Comparison of ENCODE assay signal across 17 cellular contexts in the genomic region with DNA sequence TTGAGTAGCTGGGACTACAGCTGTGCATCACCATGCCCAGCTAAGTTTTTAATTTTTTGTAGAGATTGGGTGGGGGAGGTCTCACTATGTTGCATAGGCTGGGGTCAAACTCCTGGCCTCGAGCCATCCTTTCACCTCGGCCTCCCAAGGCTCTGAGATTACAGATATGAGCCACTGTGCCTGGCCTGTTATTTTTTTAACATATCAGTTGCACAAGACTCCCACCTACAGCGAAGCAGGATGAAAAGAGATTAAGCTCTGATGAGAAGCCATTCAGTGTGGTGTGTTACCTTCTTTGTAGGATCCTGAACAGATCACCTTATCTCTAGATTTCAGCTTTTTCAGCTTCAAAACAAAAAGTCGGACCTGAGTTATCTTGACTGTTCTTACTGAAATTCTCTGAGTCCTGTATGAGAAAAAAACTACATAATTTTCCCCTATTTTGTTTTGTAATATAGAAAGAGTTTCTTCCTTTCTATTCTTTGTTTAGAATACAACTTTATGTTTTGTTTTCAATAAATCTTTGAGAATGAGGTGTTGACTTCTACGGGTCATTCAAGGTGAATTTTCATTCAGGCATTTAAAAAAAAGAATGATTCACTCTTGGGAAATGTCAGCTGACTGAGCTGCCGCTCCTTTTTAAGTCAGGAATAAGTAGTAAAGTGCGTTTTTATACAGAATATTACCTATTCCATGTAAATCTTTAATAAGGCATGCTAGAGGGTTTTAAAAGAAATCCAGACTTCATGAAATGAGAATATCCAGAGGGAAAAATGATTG.
A peak's percentile ranks its signal among the peaks of the same experiment; 100 is the strongest.
DNase-seq lines count a peak whose midpoint lies in the region; ATAC-seq and TF ChIP-seq lines count a peak whose summit lies in the region.
"Had no signal": no experiment of that assay in that cellular context is flagged by ENCODE, and none has a peak within 500 bp of the region (broad histone marks: within the 10 kb centered on the region; RNA-seq: fewer than 3 reads in every experiment).

No MANE protein-coding gene starts in this region.

- no peaks in the 10 kb centered on the region for H3K36me3 Mint-ChIP-seq in nephron progenitor cell (ENCODE audit: low read depth)

- H3K23ac ChIP-seq in IMR-90 (ENCODE audit: low read depth, low read length), result peak overlapping the region; percentile 99; the same call in 1 of the 2 replicates

- peak overlapping the region; percentile 71 for H3K56ac ChIP-seq in IMR-90 (ENCODE audit: extremely low read depth, insufficient read depth, low read length)

- intact Hi-C loops in IMR-90 (cut with micrococcal nuclease), result no loop called here
- intact Hi-C loops in head of caudate nucleus (cut with DNase I), result no loop called here

- H3K27me3 ChIP-seq in IMR-90 (ENCODE audit: control insufficient read depth, insufficient read depth, low read length), result no peaks in the 10 kb centered on the region
- H3K27me3 ChIP-seq: body of pancreas had no signal

- no peak for TF ChIP-seq POLR2A in IMR-90 (IDR thresholded peaks at IDR 0.05; ENCODE audit: low read depth, low read length)

- H3K4me1 ChIP-seq in IMR-90 (ENCODE audit: control insufficient read depth, insufficient read depth, low read length), result peaks cover 4% of the 10 kb centered on the region; the same call in 1 of the 2 replicates

- peak overlapping the region; percentile 69 for H2AK9ac ChIP-seq in IMR-90 (replicated peaks; ENCODE audit: low read depth, low read length, poor library complexity)

- peak overlapping the region; percentile 95 for H3K18ac ChIP-seq in IMR-90 (ENCODE audit: low read depth, low read length)

- H2BK5ac ChIP-seq in IMR-90 (ENCODE audit: low read depth, low read length, poor library complexity, severe bottlenecking), result peak overlapping the region; percentile 95

- no peak overlapping the region for H3K4me3 Mint-ChIP-seq in nephron progenitor cell
- H3K4me3 Mint-ChIP-seq: activated CD4-positive, alpha-beta memory T cell treated with anti-CD3 and anti-CD28 coated beads, Interleukin-2, amount 10 ng/mL, durations not matched to agents 7 days and 5 days had no signal

- H3K9me3 Mint-ChIP-seq in nephron progenitor cell, result peaks cover 16% of the 10 kb centered on the region
- H3K9me3 Mint-ChIP-seq: activated CD4-positive, alpha-beta memory T cell treated with anti-CD3 and anti-CD28 coated beads, Interleukin-2, amount 10 ng/mL, durations not matched to agents 7 days and 5 days; activated T-helper 2 cell treated with anti-CD3 and anti-CD28 coated beads, Interferon-gamma antibody, Interleukin-2, Interleukin-4, amounts not matched to agents 10 μg/mL and 5 μg/mL and 100 μg/mL, durations not matched to agents 14 hours and 24 hours and 36 hours had no signal

- H3K14ac ChIP-seq in IMR-90 (replicated peaks; ENCODE audit: low read depth, low read length), result peak overlapping the region; percentile 90

- BruUV-seq in IMR-90 (replicated peaks; lab: Mats Ljungman, UMichigan), result no TSS peak

- ATAC-seq in IMR-90 (ENCODE audit: low read depth) (peak; percentile 69), HG02588 (IDR thresholded peaks at IDR 0.05; ENCODE audit: unreplicated experiment) (no peak), HG03097 (IDR thresholded peaks at IDR 0.05; ENCODE audit: low FRiP score, unreplicated experiment) (no peak)
- ATAC-seq: GM12878 had no signal

- WGBS in IMR-90 (ENCODE audit: extremely low coverage in 2 of 2, insufficient read length in 1 of 2), 2 experiments, result no CpG with 5 or more reads among the region's 7 CpGs

- H3K27ac ChIP-seq in IMR-90 (ENCODE audit: insufficient read depth, low read length), result peak overlapping the region; percentile 93
- H3K27ac ChIP-seq: body of pancreas had no signal

- H4K5ac ChIP-seq in IMR-90 (ENCODE audit: low read depth, low read length), result peak overlapping the region; percentile 96

- no peaks in the 10 kb centered on the region; the same call in 1 of the 2 replicates for H3K9me3 ChIP-seq in IMR-90 (ENCODE audit: control insufficient read depth, insufficient read depth, low read length)
- H3K9me3 ChIP-seq: body of pancreas had no signal

- in situ Hi-C loops in IMR-90 (cut with MboI; ENCODE audit: low sequenced_read_pairs), result no loop called here

- H2BK20ac ChIP-seq in IMR-90 (ENCODE audit: low read depth, low read length), result peak overlapping the region; percentile 97

- H2AK5ac ChIP-seq in IMR-90 (ENCODE audit: low read depth, low read length), result peak overlapping the region; percentile 83

- H3K79me1 ChIP-seq in IMR-90 (ENCODE audit: low read depth in 1 of 2, low read length in 2 of 2), result no peaks in the 10 kb centered on the region

- peak overlapping the region; percentile 95 to 96 for H4K8ac ChIP-seq in IMR-90 (ENCODE audit: low read depth in 2 of 2, low read length in 2 of 2)

- H3K4me1 Mint-ChIP-seq in nephron progenitor cell, result peaks cover 56% of the 10 kb centered on the region
- H3K4me1 Mint-ChIP-seq: activated CD4-positive, alpha-beta memory T cell treated with anti-CD3 and anti-CD28 coated beads, Interleukin-2, amount 10 ng/mL, durations not matched to agents 7 days and 5 days had no signal

- H4K20me1 ChIP-seq in IMR-90 (ENCODE audit: insufficient read depth, low read length), result no peaks in the 10 kb centered on the region

- peak overlapping the region; percentile 66; the same call in 1 of the 2 replicates for H3K9ac ChIP-seq in IMR-90 (ENCODE audit: low read depth, low read length)

- TF ChIP-seq RAD21 in IMR-90 (IDR thresholded peaks at IDR 0.05; ENCODE audit: low read length), result no peak

- no peak overlapping the region for H2AFZ ChIP-seq in IMR-90 (replicated peaks; ENCODE audit: low read length, poor library complexity)

- peak overlapping the region; percentile 68 for H3K4me2 ChIP-seq in IMR-90 (ENCODE audit: low read depth, low read length)

- no peaks in the 10 kb centered on the region for H3K36me3 ChIP-seq in IMR-90 (ENCODE audit: control insufficient read depth, insufficient read depth, low read length)

- peak overlapping the region; percentile 93 for H4K91ac ChIP-seq in IMR-90 (ENCODE audit: insufficient read depth, low read depth, low read length)

- H3K27me3 Mint-ChIP-seq in nephron progenitor cell (ENCODE audit: low read depth, poor library complexity), result peaks cover 9% of the 10 kb centered on the region
- H3K27me3 Mint-ChIP-seq: activated CD4-positive, alpha-beta memory T cell treated with anti-CD3 and anti-CD28 coated beads, Interleukin-2, amount 10 ng/mL, durations not matched to agents 7 days and 5 days had no signal

- peak overlapping the region; percentile 92 for H3K4ac ChIP-seq in IMR-90 (ENCODE audit: low read depth, low read length)

- POLR2A ChIA-PET in IMR-90 (lab: Charles Lee; ENCODE audit: unreplicated experiment), result no interaction called here

- CTCF ChIA-PET in IMR-90 (lab: Yijun Ruan, JAX), result no interaction called here

- H3K4me3 ChIP-seq in IMR-90 (ENCODE audit: insufficient read depth, low read depth, low read length) (no peak overlapping the region), epithelial cell of esophagus (ENCODE audit: low read length) (no peak overlapping the region)
- H3K4me3 ChIP-seq: body of pancreas, GM12878 had no signal

- DNase-seq in AG08395 (ENCODE audit: low spot score) (peak; percentile 48), IMR-90 (peak; percentile 56), epithelial cell of esophagus (ENCODE audit: low read depth) (peak; percentile 40), nephron progenitor cell (no peak), NCI-H146 (lab: John Stamatoyannopoulos, UW) (no peak), head of caudate nucleus (no peak)
- DNase-seq: activated CD4-positive, alpha-beta memory T cell treated with anti-CD3 and anti-CD28 coated beads, Interleukin-2, amount 10 ng/mL, durations not matched to agents 7 days and 5 days; body of pancreas; NCI-H1436 treated with DMSO at 0.1 percent for 48 hours; NCI-H524; nucleus accumbens; stimulated activated CD4-positive, alpha-beta T cell treated with anti-CD3 and anti-CD28 coated beads, Interleukin-15, amount 100 ng/mL, for 24 hours; T1000 had no signal

- no peak for TF ChIP-seq CTCF in IMR-90 (conservative IDR thresholded peaks at IDR 0.05; ENCODE audit: low read depth, low read length)
- TF ChIP-seq CTCF in epithelial cell of esophagus (IDR thresholded peaks at IDR 0.05; ENCODE audit: insufficient read depth, low read depth, low read length, missing control alignments), result no peak
- no peak for TF ChIP-seq CTCF in nephron progenitor cell (IDR thresholded peaks at IDR 0.05)

- peak overlapping the region; percentile 98; the same call in 2 of the 3 replicates for H2BK15ac ChIP-seq in IMR-90 (ENCODE audit: low read depth, low read length)

- peak overlapping the region; percentile 12 for H3K27ac Mint-ChIP-seq in nephron progenitor cell
- H3K27ac Mint-ChIP-seq: activated CD4-positive, alpha-beta memory T cell treated with anti-CD3 and anti-CD28 coated beads, Interleukin-2, amount 10 ng/mL, durations not matched to agents 7 days and 5 days; activated T-helper 2 cell treated with anti-CD3 and anti-CD28 coated beads, Interferon-gamma antibody, Interleukin-2, Interleukin-4, amounts not matched to agents 10 μg/mL and 5 μg/mL and 100 μg/mL, durations not matched to agents 14 hours and 24 hours and 36 hours had no signal

- peak overlapping the region; percentile 99 for H2BK120ac ChIP-seq in IMR-90 (ENCODE audit: low read depth, low read length)

- dilution Hi-C loops in IMR-90 (cut with HindIII; ENCODE audit: low sequenced_read_pairs, unreplicated experiment), result no loop called here

- H3K9me1 ChIP-seq in IMR-90 (ENCODE audit: insufficient read depth, low read length), result no peaks in the 10 kb centered on the region

TF ChIP-seq in IMR-90, 13 proteins besides CTCF, POLR2A, EP300 and RAD21:
- TF ChIP-seq RFX5 (IDR thresholded peaks at IDR 0.05; ENCODE audit: low read depth, low read length) (no peak), SMC3 (IDR thresholded peaks at IDR 0.05; ENCODE audit: low read depth, low read length) (no peak), CEBPB (IDR thresholded peaks at IDR 0.05; ENCODE audit: low read depth, low read length) (no peak; the same call in 1 of the 2 replicates), NFE2L2 (IDR thresholded peaks at IDR 0.05; ENCODE audit: low read depth, low read length) (no peak), FOS (IDR thresholded peaks at IDR 0.05; ENCODE audit: low read depth, low read length) (no peak)
- TF ChIP-seq, protein P1, sequence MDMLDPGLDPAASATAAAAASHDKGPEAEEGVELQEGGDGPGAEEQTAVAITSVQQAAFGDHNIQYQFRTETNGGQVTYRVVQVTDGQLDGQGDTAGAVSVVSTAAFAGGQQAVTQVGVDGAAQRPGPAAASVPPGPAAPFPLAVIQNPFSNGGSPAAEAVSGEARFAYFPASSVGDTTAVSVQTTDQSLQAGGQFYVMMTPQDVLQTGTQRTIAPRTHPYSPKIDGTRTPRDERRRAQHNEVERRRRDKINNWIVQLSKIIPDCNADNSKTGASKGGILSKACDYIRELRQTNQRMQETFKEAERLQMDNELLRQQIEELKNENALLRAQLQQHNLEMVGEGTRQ (IDR thresholded peaks at IDR 0.05; ENCODE audit: low read depth, low read length), result peak; percentile 37; the same call in 1 of the 2 replicates

Comparison
In these comparisons a context has a peak if more than half of its experiments do, and no peak if none do; other contexts are left out.
1. DNase-seq: peak in AG08395 (single experiment), IMR-90 (single experiment) and epithelial cell of esophagus (single experiment); none in nephron progenitor cell (single experiment), NCI-H146 (single experiment) and head of caudate nucleus (0 of 42).